20 cellular contexts compared by ENCODE assay signal in the genomic region with DNA sequence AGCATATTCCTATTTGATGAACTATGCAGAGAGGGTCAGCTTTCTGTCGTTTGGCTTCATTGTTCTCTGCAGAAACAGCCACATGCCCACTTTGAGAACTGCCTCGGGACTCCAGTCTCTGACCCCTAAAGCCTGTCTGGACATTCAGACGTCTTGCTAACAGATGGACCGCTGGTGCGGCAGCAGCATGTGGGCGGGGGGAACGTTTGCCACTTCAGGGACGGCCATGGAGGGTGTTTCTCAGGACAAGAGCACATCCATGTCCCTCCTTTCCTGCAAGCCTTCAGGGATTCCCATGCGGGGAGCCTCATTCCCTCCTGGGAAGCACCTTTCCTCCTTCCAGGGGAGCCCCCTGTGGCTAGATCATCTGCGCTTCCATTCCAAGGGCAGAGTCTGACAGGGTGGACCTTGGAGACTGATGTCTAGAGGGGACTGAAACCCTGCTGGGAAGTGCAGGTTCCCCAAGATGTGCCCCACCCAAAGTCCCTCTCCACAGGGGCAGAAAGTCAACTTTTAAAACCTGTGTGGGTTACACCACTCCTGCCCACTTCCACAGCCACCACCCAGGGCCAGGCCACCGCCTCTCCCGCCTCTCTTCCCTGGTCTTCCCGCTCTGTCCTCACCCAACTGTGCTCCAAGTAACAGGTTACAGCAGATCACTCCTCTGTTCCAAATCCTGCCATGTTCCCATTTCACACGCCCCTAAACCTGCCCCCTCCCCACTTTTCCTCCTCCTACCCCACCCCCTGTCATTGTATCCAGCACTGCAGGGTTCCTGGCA.
"Had no signal": no experiment of that assay in that cellular context is flagged by ENCODE, and none has a peak within 500 bp of the region (broad histone marks: within the 10 kb centered on the region; RNA-seq: fewer than 3 reads in every experiment).

No MANE protein-coding gene starts in this region.

- H3K36me3 ChIP-seq: esophagus squamous epithelium, gastroesophageal sphincter, neutrophil, right atrium auricular region, suprapubic skin, thyroid gland, upper lobe of left lung, vagina had no signal

- ATAC-seq: effector memory CD8-positive, alpha-beta T cell; gastroesophageal sphincter; naive thymus-derived CD4-positive, alpha-beta T cell; stimulated activated effector memory CD8-positive, alpha-beta T cell treated with anti-CD3 and anti-CD28 coated beads, Interleukin-12 subunit alpha, Interleukin-12 subunit beta, amount 100 ng/mL, for 72 hours; stimulated activated naive CD8-positive, alpha-beta T cell treated with anti-CD3 and anti-CD28 coated beads, Interleukin-15, Interleukin-2, amounts not matched to agents 100 U/mL and 50 U/mL, for 24 hours had no signal

- H3K4me1 ChIP-seq: gastroesophageal sphincter, thyroid gland had no signal

- H3K27ac ChIP-seq: esophagus squamous epithelium, gastroesophageal sphincter, neutrophil, right atrium auricular region, suprapubic skin, thyroid gland, upper lobe of left lung, vagina had no signal

- H3K9me3 ChIP-seq: esophagus squamous epithelium, gastroesophageal sphincter, neutrophil, right atrium auricular region, suprapubic skin, thyroid gland, upper lobe of left lung, vagina had no signal

- DNase-seq: effector memory CD8-positive, alpha-beta T cell; esophagus squamous epithelium; foreskin fibroblast; hippocampal formation; kidney glomerular epithelial cell; mammary epithelial cell; naive thymus-derived CD4-positive, alpha-beta T cell; nephron progenitor cell; small intestine; stimulated activated CD4-positive, alpha-beta T cell treated with anti-CD3 and anti-CD28 coated beads, Interleukin-4, amount 100 ng/mL, for 1 hour; stimulated activated CD8-positive, alpha-beta memory T cell treated with anti-CD3 and anti-CD28 coated beads, Interleukin-4, amount 100 ng/mL, for 48 hours; stimulated activated naive CD8-positive, alpha-beta T cell treated with anti-CD3 and anti-CD28 coated beads, Interleukin-15, Interleukin-2, amounts not matched to agents 100 U/mL and 50 U/mL, for 24 hours; thyroid gland; upper lobe of left lung had no signal

- H3K4me3 ChIP-seq: esophagus squamous epithelium, gastroesophageal sphincter, right atrium auricular region, suprapubic skin, thyroid gland, upper lobe of left lung, vagina had no signal

- H3K27me3 ChIP-seq: gastroesophageal sphincter, neutrophil, right atrium auricular region, suprapubic skin, thyroid gland, upper lobe of left lung, vagina had no signal
